1 cellular context compared by ENCODE assay signal in the genomic region with DNA sequence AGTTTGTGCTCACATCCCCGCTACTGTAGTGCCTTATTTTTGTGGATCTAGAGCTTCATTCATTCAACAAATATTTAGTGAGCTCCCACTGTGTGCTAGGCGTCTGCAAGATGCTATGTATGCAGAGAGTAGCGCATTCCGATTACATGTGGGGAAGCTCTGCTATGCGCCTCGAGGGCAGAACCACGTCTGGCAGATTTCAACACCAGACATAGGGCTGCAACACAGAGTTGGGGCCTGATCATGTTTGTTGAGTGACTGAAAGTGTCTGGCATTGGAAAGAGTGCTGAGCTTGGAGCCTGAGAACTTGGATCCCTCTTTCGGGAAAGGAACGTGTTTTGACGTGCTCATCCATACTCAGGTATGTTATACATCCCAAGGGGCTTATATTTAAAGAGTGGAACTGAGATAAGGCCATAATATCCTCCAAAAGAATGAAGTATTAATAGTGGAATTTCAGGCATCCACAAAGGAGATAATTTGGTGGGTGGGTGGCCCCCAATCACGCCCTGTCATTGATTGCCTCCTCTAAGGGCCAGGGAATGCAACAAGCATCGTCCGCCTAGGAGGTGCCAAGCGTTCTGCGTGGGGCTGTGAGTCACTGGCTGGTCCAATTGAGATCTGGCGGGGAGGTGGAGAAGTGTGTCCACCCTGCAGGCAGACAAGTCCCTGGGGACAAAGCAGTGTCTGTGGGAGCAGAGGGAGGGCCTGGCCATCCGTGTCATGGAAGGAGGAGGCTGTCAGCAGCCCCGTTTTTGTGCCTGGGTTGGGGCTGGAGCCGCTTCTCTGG.
TF ChIP-seq lines count a peak whose summit lies in the region.

No MANE protein-coding gene starts in this region.

TF ChIP-seq in H1, 55 proteins besides CTCF, POLR2A, EP300 and RAD21:
- TF ChIP-seq, protein P1, sequence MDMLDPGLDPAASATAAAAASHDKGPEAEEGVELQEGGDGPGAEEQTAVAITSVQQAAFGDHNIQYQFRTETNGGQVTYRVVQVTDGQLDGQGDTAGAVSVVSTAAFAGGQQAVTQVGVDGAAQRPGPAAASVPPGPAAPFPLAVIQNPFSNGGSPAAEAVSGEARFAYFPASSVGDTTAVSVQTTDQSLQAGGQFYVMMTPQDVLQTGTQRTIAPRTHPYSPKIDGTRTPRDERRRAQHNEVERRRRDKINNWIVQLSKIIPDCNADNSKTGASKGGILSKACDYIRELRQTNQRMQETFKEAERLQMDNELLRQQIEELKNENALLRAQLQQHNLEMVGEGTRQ (IDR thresholded peaks at IDR 0.05; ENCODE audit: low read length): no peak
- no peak for TF ChIP-seq KDM5A (IDR thresholded peaks at IDR 0.05; ENCODE audit: low read length)
- no peak for TF ChIP-seq BRCA1 (IDR thresholded peaks at IDR 0.05; ENCODE audit: low read depth, low read length)
- TF ChIP-seq GABPA (IDR thresholded peaks at IDR 0.05; ENCODE audit: borderline replicate concordance, insufficient read depth, low read length): no peak
- TF ChIP-seq TCF12 (IDR thresholded peaks at IDR 0.05; ENCODE audit: low read depth, low read length): no peak
- TF ChIP-seq NANOG (IDR thresholded peaks at IDR 0.05; ENCODE audit: insufficient read depth, low read depth, low read length, poor library complexity, severe bottlenecking): no peak
- no peak for TF ChIP-seq SP1 (IDR thresholded peaks at IDR 0.05; ENCODE audit: low read depth, low read length)
- TF ChIP-seq TBP (IDR thresholded peaks at IDR 0.05; ENCODE audit: low read depth, low read length): no peak
- TF ChIP-seq EGR1 (IDR thresholded peaks at IDR 0.05; ENCODE audit: borderline replicate concordance, low read depth, low read length): no peak
- TF ChIP-seq PHF8 (conservative IDR thresholded peaks at IDR 0.05; ENCODE audit: low read depth, low read length): no peak
- no peak for TF ChIP-seq SRF (IDR thresholded peaks at IDR 0.05; ENCODE audit: low read depth, low read length)
TF ChIP-seq in H1: peak in this region for 0.
